Comparison of ENCODE assay signal across 1 cellular context in the genomic region with DNA sequence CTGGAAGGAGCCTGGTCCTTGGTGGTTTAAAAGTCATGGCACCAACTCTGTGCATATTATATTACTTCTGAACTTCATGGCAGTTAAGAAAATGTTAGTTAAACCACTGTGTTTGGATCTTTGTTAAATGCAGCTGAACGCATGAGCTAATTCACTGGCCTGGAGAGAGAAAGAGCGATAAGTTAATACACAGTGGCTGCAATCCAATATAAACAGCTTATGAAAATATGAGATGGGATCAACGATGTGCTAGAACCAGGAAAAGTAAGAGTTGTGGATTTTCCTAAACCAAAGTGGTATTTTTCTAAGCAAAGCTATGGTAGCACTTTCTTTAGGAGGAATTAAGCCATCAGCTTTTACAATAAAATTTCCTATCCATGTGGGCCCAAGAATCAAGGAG.
TF ChIP-seq lines count a peak whose summit lies in the region.

No MANE protein-coding gene starts in this region.

TF ChIP-seq in HEK293, 187 proteins besides CTCF, POLR2A, EP300 and RAD21 (continued from another document):
- TF ChIP-seq, protein P1, sequence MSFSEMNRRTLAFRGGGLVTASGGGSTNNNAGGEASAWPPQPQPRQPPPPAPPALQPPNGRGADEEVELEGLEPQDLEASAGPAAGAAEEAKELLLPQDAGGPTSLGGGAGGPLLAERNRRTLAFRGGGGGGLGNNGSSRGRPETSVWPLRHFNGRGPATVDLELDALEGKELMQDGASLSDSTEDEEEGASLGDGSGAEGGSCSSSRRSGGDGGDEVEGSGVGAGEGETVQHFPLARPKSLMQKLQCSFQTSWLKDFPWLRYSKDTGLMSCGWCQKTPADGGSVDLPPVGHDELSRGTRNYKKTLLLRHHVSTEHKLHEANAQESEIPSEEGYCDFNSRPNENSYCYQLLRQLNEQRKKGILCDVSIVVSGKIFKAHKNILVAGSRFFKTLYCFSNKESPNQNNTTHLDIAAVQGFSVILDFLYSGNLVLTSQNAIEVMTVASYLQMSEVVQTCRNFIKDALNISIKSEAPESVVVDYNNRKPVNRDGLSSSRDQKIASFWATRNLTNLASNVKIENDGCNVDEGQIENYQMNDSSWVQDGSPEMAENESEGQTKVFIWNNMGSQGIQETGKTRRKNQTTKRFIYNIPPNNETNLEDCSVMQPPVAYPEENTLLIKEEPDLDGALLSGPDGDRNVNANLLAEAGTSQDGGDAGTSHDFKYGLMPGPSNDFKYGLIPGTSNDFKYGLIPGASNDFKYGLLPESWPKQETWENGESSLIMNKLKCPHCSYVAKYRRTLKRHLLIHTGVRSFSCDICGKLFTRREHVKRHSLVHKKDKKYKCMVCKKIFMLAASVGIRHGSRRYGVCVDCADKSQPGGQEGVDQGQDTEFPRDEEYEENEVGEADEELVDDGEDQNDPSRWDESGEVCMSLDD (tag by site-specific recombination; IDR thresholded peaks at IDR 0.05), result no peak
- TF ChIP-seq ZNF10 (tag by site-specific recombination; IDR thresholded peaks at IDR 0.05) (0 out of 2 replicates have a peak, but pooled peaks have one; percentile 8), ZNF112 (tag by site-specific recombination; IDR thresholded peaks at IDR 0.05) (no peak), ZNF768 (tag by site-specific recombination; IDR thresholded peaks at IDR 0.05) (no peak), ZNF146 (tag by site-specific recombination; IDR thresholded peaks at IDR 0.05) (no peak), ZNF549 (tag by site-specific recombination; IDR thresholded peaks at IDR 0.05) (peak; percentile 64; the same call in 1 of the 2 replicates), SP2 (tag by site-specific recombination; IDR thresholded peaks at IDR 0.05) (no peak)
- TF ChIP-seq, protein P2, sequence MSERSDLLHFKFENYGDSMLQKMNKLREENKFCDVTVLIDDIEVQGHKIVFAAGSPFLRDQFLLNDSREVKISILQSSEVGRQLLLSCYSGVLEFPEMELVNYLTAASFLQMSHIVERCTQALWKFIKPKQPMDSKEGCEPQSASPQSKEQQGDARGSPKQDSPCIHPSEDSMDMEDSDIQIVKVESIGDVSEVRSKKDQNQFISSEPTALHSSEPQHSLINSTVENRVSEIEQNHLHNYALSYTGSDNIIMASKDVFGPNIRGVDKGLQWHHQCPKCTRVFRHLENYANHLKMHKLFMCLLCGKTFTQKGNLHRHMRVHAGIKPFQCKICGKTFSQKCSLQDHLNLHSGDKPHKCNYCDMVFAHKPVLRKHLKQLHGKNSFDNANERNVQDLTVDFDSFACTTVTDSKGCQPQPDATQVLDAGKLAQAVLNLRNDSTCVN (tag by site-specific recombination; optimal IDR thresholded peaks at IDR 0.05), result no peak
- TF ChIP-seq, protein P3, sequence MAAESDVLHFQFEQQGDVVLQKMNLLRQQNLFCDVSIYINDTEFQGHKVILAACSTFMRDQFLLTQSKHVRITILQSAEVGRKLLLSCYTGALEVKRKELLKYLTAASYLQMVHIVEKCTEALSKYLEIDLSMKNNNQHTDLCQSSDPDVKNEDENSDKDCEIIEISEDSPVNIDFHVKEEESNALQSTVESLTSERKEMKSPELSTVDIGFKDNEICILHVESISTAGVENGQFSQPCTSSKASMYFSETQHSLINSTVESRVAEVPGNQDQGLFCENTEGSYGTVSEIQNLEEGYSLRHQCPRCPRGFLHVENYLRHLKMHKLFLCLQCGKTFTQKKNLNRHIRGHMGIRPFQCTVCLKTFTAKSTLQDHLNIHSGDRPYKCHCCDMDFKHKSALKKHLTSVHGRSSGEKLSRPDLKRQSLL (tag by site-specific recombination; IDR thresholded peaks at IDR 0.05), result 0 out of 2 replicates have a peak, but pooled peaks have one; percentile 25
- TF ChIP-seq, protein P4, sequence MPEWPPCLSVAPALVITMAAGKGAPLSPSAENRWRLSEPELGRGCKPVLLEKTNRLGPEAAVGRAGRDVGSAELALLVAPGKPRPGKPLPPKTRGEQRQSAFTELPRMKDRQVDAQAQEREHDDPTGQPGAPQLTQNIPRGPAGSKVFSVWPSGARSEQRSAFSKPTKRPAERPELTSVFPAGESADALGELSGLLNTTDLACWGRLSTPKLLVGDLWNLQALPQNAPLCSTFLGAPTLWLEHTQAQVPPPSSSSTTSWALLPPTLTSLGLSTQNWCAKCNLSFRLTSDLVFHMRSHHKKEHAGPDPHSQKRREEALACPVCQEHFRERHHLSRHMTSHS (tag by site-specific recombination; IDR thresholded peaks at IDR 0.05), result no peak
